ENCODE assay signal across 42 cellular contexts in the genomic region with DNA sequence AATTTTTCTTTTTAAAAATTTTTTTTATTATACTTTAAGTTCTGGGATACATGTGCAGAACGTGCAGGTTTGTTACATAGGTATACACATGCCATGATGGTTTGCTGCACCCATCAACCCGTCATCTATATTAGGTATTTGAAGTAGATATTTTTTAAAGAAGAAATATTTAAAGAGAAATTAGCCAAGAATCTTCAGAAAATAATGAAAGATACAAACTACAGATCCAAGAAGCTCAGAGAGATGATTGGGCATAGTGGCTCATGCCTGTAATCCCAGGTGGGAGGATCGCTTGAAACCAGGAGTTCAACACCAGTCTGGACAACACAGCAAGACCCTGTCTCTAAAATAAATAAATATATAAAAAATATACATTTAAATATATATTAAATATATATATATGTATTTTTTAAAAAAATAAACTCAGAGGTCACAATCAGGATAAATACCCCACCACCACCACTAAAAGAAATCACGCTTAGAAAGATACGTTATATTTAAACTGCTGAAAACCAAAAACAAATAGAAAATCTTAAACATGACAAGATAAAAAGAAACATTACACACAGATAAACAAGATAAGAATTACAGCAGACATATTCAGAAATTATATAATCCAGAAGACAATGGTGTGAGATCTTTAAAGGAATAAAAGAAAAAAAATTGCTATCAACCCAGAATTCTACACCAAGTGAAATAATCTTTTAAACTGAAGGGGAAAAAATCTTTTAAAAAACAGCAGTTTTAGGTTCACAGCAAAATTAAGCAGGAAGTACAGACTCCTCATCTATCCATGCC. TPM values are rescaled to one million over a fixed set of nuclear protein-coding genes. Genes with fewer than 3 reads are reported as not detected.
"Had no signal": no experiment of that assay in that cellular context is flagged by ENCODE, and none has a peak within 500 bp of the region (broad histone marks: within the 10 kb centered on the region; RNA-seq: fewer than 3 reads in every experiment).

No MANE protein-coding gene starts in this region.

- H3K27ac ChIP-seq: adrenal gland, ascending aorta, body of pancreas, brain microvascular endothelial cell, breast epithelium, cardiac muscle cell had no signal

- H3K36me3 ChIP-seq: adrenal gland, ascending aorta, brain microvascular endothelial cell, breast epithelium, cardiac muscle cell had no signal

- H3K27me3 Mint-ChIP-seq: activated T-helper 17 cell treated with anti-CD3 and anti-CD28 coated beads, Interleukin-2, amount 50 U/mL, for 72 hours had no signal

- H3K4me3 Mint-ChIP-seq: activated naive CD4-positive, alpha-beta T cell treated with anti-CD3 and anti-CD28 coated beads for 36 hours; activated naive CD4-positive, alpha-beta T cell treated with anti-CD3 and anti-CD28 coated beads, Interleukin-2, amount 10 ng/mL, durations not matched to agents 7 days and 5 days; activated naive CD4-positive, alpha-beta T cell treated with anti-CD3 and anti-CD28 coated beads, Interleukin-2, amount 50 U/mL, for 24 hours; activated naive CD8-positive, alpha-beta T cell; activated naive CD8-positive, alpha-beta T cell treated with anti-CD3 and anti-CD28 coated beads for 36 hours; activated naive CD8-positive, alpha-beta T cell treated with anti-CD3 and anti-CD28 coated beads, Interleukin-2, amount 10 ng/mL, durations not matched to agents 7 days and 5 days; activated naive CD8-positive, alpha-beta T cell treated with anti-CD3 and anti-CD28 coated beads, Interleukin-2, amount 50 U/mL, for 24 hours; activated T-cell treated with anti-CD3 and anti-CD28 coated beads, Interleukin-2, amount 50 U/mL, for 4 hours; activated T-cell treated with anti-CD3 and anti-CD28 coated beads, Interleukin-2, amount 50 U/mL, for 72 hours; activated T-helper 1 cell treated with anti-CD3 and anti-CD28 coated beads, Interleukin-12 subunit alpha, Interleukin-12 subunit beta, Interleukin-2, Interleukin-4 antibody, amounts not matched to agents 30 ng/mL and 10 ng/mL and 1 ng/mL, durations not matched to agents 14 hours and 24 hours and 36 hours; activated T-helper 17 cell treated with anti-CD3 and anti-CD28 coated beads, Interleukin-2, amount 50 U/mL, for 72 hours; brain; central memory CD8-positive, alpha-beta T cell had no signal

- H3K9me3 ChIP-seq: adrenal gland, body of pancreas had no signal

- DNase-seq: activated effector memory CD4-positive, alpha-beta T cell treated with anti-CD3 and anti-CD28 coated beads, Interleukin-2, amount 50 U/mL, for 16 hours; activated effector memory CD4-positive, alpha-beta T cell treated with Interleukin-2 at 50 U/mL for 16 hours; activated gamma-delta T cell; activated gamma-delta T cell treated with Interleukin-2 at 50 U/mL for 16 hours; activated naive CD4-positive, alpha-beta T cell; activated naive CD4-positive, alpha-beta T cell treated with anti-CD3 and anti-CD28 coated beads for 36 hours; activated naive CD4-positive, alpha-beta T cell treated with anti-CD3 and anti-CD28 coated beads, Interleukin-2, amount 10 ng/mL, durations not matched to agents 7 days and 5 days; activated naive CD4-positive, alpha-beta T cell treated with anti-CD3 and anti-CD28 coated beads, Interleukin-2, amount 50 U/mL, for 16 hours; activated naive CD4-positive, alpha-beta T cell treated with Interleukin-2 at 50 U/mL for 16 hours; activated naive CD8-positive, alpha-beta T cell treated with anti-CD3 and anti-CD28 coated beads for 36 hours; activated naive CD8-positive, alpha-beta T cell treated with anti-CD3 and anti-CD28 coated beads, Interleukin-2, amount 10 ng/mL, durations not matched to agents 7 days and 5 days; activated naive CD8-positive, alpha-beta T cell treated with anti-CD3 and anti-CD28 coated beads, Interleukin-2, amount 50 U/mL, for 24 hours; activated T-cell treated with anti-CD3 and anti-CD28 coated beads, Interleukin-2, amount 50 U/mL, for 4 hours; activated T-cell treated with anti-CD3 and anti-CD28 coated beads, Interleukin-2, amount 50 U/mL, for 48 hours; activated T-cell treated with anti-CD3 and anti-CD28 coated beads, Interleukin-2, amount 50 U/mL, for 72 hours; adrenal gland; amniotic stem cell; amygdala; anterior cingulate cortex; aorta; body of pancreas; brain microvascular endothelial cell; caudate nucleus; central memory CD4-positive, alpha-beta T cell; cerebellar nuclear complex had no signal

- H3K27ac Mint-ChIP-seq: activated naive CD4-positive, alpha-beta T cell treated with anti-CD3 and anti-CD28 coated beads for 36 hours; activated naive CD4-positive, alpha-beta T cell treated with anti-CD3 and anti-CD28 coated beads, Interleukin-2, amount 10 ng/mL, durations not matched to agents 7 days and 5 days; activated naive CD4-positive, alpha-beta T cell treated with anti-CD3 and anti-CD28 coated beads, Interleukin-2, amount 50 U/mL, for 24 hours; activated naive CD4-positive, alpha-beta T cell treated with anti-CD3 and anti-CD28 coated beads, Interleukin-2, amount 50 U/mL, for 72 hours; activated naive CD8-positive, alpha-beta T cell; activated naive CD8-positive, alpha-beta T cell treated with anti-CD3 and anti-CD28 coated beads for 36 hours; activated naive CD8-positive, alpha-beta T cell treated with anti-CD3 and anti-CD28 coated beads, Interleukin-2, amount 10 ng/mL, durations not matched to agents 7 days and 5 days; activated naive CD8-positive, alpha-beta T cell treated with anti-CD3 and anti-CD28 coated beads, Interleukin-2, amount 50 U/mL, for 24 hours; activated T-cell treated with anti-CD3 and anti-CD28 coated beads, Interleukin-2, amount 50 U/mL, for 72 hours; activated T-helper 17 cell treated with anti-CD3 and anti-CD28 coated beads, Interleukin-2, amount 50 U/mL, for 72 hours; activated T-helper 2 cell treated with anti-CD3 and anti-CD28 coated beads, Interferon-gamma antibody, Interleukin-2, Interleukin-4, amounts not matched to agents 10 μg/mL and 5 μg/mL and 100 μg/mL, durations not matched to agents 14 hours and 24 hours and 36 hours; brain had no signal

- H3K4me1 ChIP-seq: adrenal gland, ascending aorta, body of pancreas, breast epithelium had no signal

- H3K4me1 Mint-ChIP-seq: activated naive CD4-positive, alpha-beta T cell treated with anti-CD3 and anti-CD28 coated beads, Interleukin-2, amount 10 ng/mL, durations not matched to agents 7 days and 5 days; activated naive CD4-positive, alpha-beta T cell treated with anti-CD3 and anti-CD28 coated beads, Interleukin-2, amount 50 U/mL, for 24 hours; activated naive CD8-positive, alpha-beta T cell treated with anti-CD3 and anti-CD28 coated beads, Interleukin-2, amount 10 ng/mL, durations not matched to agents 7 days and 5 days; activated T-helper 17 cell treated with anti-CD3 and anti-CD28 coated beads, Interleukin-2, amount 50 U/mL, for 72 hours; brain had no signal

- H3K36me3 Mint-ChIP-seq: brain had no signal

- ATAC-seq: activated naive CD4-positive, alpha-beta T cell treated with anti-CD3 and anti-CD28 coated beads, Interleukin-2, amount 50 U/mL, for 72 hours; activated naive CD8-positive, alpha-beta T cell treated with anti-CD3 and anti-CD28 coated beads, Interleukin-2, amount 50 U/mL, for 24 hours; activated T-cell treated with anti-CD3 and anti-CD28 coated beads, Interleukin-2, amount 50 U/mL, for 4 hours; activated T-cell treated with anti-CD3 and anti-CD28 coated beads, Interleukin-2, amount 50 U/mL, for 72 hours; activated T-helper 17 cell treated with anti-CD3 and anti-CD28 coated beads, Interleukin-2, amount 50 U/mL, for 72 hours; body of pancreas had no signal

- FAIRE-seq: astrocyte, bronchial epithelial cell, colon had no signal

- H3K4me3 ChIP-seq: adrenal gland, ascending aorta, body of pancreas, breast epithelium, cardiac muscle cell had no signal

- H3K27me3 ChIP-seq: adrenal gland, ascending aorta, body of pancreas, brain microvascular endothelial cell, breast epithelium, cardiac muscle cell had no signal

RNA-seq across cellular contexts. Expression of a gene that starts 57.5 kb away (rescaled TPM):
- total RNA-seq: ascending aorta, astrocyte, body of pancreas, breast epithelium, bronchial epithelial cell, cardiac muscle cell, cardiac septum, cerebellum, chondrocyte had no signal
- polyA plus RNA-seq: adrenal gland, aorta, cardiac muscle cell had no signal
